Comparison of ENCODE assay signal across 24 cellular contexts in the genomic region with DNA sequence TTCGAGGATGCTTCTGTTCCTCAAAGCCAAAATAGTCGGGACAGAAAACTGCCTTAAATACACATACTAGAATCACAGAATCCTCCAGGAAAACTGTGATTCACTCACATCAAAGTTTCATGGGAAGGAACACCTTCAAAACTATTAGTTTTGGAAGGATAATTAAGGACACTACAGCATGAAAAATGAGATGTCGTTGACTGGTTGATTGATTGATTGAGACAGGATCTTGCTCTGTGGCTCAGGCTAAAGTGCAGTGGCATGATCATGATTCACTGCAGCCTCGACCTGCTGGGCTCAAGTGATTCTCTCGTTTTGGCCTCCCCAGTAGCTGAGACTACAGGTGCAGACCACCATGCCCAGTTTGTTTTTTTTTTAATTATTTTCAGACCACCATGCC.
"Had no signal": no experiment of that assay in that cellular context is flagged by ENCODE, and none has a peak within 500 bp of the region (broad histone marks: within the 10 kb centered on the region; RNA-seq: fewer than 3 reads in every experiment).

No MANE protein-coding gene starts in this region.

- H3K36me3 ChIP-seq: esophagus squamous epithelium, gastrocnemius medialis, heart right ventricle, left lung, lower lobe of right lung had no signal

- ATAC-seq: gastrocnemius medialis; left cardiac atrium; left lung; left ventricle myocardium superior; lower lobe of right lung; mucosa of descending colon; naive thymus-derived CD8-positive, alpha-beta T cell had no signal

- H3K9me3 ChIP-seq: esophagus squamous epithelium, gastrocnemius medialis, heart right ventricle, left lung, lower lobe of right lung, mucosa of descending colon had no signal

- H3K4me3 ChIP-seq: coronary artery, dorsolateral prefrontal cortex, esophagus squamous epithelium, gastrocnemius medialis, heart right ventricle, left lung, lower lobe of right lung, mucosa of descending colon had no signal

- DNase-seq: dermis blood vessel endothelial cell; dorsolateral prefrontal cortex; effector CD4-positive, alpha-beta T cell; effector memory CD4-positive, alpha-beta T cell; esophagus squamous epithelium; foreskin fibroblast; foreskin melanocyte; gastrocnemius medialis; glutamatergic neuron; head of caudate nucleus; heart right ventricle; hippocampal formation; left cardiac atrium; left lung; left ventricle myocardium superior; lower lobe of right lung; mesenchymal stem cell; mucosa of descending colon; naive B cell; naive thymus-derived CD8-positive, alpha-beta T cell had no signal

- H3K4me1 ChIP-seq: gastrocnemius medialis, left lung, lower lobe of right lung had no signal

- H3K27me3 ChIP-seq: dorsolateral prefrontal cortex, esophagus squamous epithelium, gastrocnemius medialis, heart right ventricle, left lung had no signal

- FAIRE-seq: endothelial cell of umbilical vein, islet of Langerhans, keratinocyte had no signal

- H3K27ac ChIP-seq: coronary artery, dorsolateral prefrontal cortex, esophagus squamous epithelium, gastrocnemius medialis, heart right ventricle, left lung, lower lobe of right lung had no signal
